In the genomic region with DNA sequence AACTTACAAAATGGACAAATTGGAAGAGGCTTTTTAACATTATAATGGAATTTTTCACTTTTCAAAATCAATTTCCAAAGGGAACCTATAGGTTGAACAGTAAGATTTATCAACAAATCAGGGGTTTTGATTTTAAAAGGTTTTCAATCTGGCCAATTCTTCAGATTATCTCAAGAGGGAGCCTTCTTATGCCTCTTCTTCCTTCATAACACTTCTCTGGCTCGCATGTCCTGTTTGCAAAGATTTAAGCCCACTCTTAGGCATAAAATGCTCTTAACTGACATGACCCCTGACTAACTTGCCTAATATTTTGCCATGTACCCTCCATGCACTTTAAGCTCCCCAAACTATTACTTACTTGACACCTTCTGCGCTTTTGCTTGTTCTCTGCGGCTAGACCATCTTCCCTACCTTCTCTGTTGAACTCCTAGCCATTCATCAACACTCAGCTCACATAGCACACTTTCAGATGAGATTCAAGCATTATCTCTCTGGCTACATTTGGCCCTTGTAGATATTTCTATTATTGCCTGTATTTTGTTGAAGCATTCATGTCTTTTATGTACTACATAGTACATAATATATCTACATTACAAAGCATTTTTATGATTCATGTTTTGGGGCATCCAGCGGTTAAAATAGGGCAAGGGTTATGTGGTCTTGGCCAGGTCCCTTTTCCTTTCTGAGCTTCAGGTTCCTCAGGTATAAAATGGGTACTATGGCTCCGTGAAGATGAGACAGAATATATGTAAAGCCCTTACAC, we compare ENCODE assay signal across 8 cellular contexts. TPM values are rescaled to one million over a fixed set of nuclear protein-coding genes. Genes with fewer than 3 reads are reported as not detected.
A peak's percentile ranks its signal among the peaks of the same experiment; 100 is the strongest.
DNase-seq lines count a peak whose midpoint lies in the region; ATAC-seq and TF ChIP-seq lines count a peak whose summit lies in the region.

No MANE protein-coding gene starts in this region.

- H3K9ac ChIP-seq in iPS-18a (ENCODE audit: low read length), result peak overlapping the region; percentile 100

- no peaks in the 10 kb centered on the region for H3K9me3 Mint-ChIP-seq in activated naive CD4-positive, alpha-beta T cell treated with anti-CD3 and anti-CD28 coated beads, Interleukin-2, amount 50 U/mL, for 72 hours
- no peaks in the 10 kb centered on the region for H3K9me3 Mint-ChIP-seq in stimulated activated memory B cell treated with anti-CD40 and anti-IgM and Interleukin-4, amounts not matched to agents 10 μg/mL and 1 μg/mL and 100 μg/mL, for 72 hours

- TF ChIP-seq CTCF in AG09309 (IDR thresholded peaks at IDR 0.05; ENCODE audit: control insufficient read depth, insufficient read depth, low read depth, low read length, missing control alignments) (peak; percentile 27), HFF-Myc (IDR thresholded peaks at IDR 0.05; ENCODE audit: low read depth, low read length, missing control alignments) (peak; percentile 5)

- DNase-seq in AG09309 (ENCODE audit: low read depth) (no peak), HFF-Myc (ENCODE audit: extremely low read depth, low read depth) (no peak), NCI-H2107 (lab: John Stamatoyannopoulos, UW) (no peak), posterior vena cava (ENCODE audit: low spot score) (no peak)
- no peak for DNase-seq in activated naive CD4-positive, alpha-beta T cell treated with anti-CD3 and anti-CD28 coated beads, Interleukin-2, amount 50 U/mL, for 72 hours (ENCODE audit: low spot score in 2 of 2)

- H3K36me3 ChIP-seq in iPS-18a (ENCODE audit: control insufficient read depth, low read depth, low read length), result no peaks in the 10 kb centered on the region

- no peaks in the 10 kb centered on the region for H3K27me3 Mint-ChIP-seq in stimulated activated memory B cell treated with anti-CD40 and anti-IgM and Interleukin-4, amounts not matched to agents 10 μg/mL and 1 μg/mL and 100 μg/mL, for 72 hours

- H3K4me1 Mint-ChIP-seq in stimulated activated memory B cell treated with anti-CD40 and anti-IgM and Interleukin-4, amounts not matched to agents 10 μg/mL and 1 μg/mL and 100 μg/mL, for 72 hours, result peaks cover 39% of the 10 kb centered on the region

- peaks cover 7% of the 10 kb centered on the region for H3K4me1 ChIP-seq in iPS-18a (ENCODE audit: control insufficient read depth, low read depth, low read length)

- peak overlapping the region; percentile 97 for H3K27ac ChIP-seq in iPS-18a (ENCODE audit: low read length)

- intact Hi-C loops in posterior vena cava (cut with DNase I), result no loop called here

- no peaks in the 10 kb centered on the region for H3K27me3 ChIP-seq in iPS-18a (ENCODE audit: control insufficient read depth, insufficient read depth, low read length)

- H3K9me3 ChIP-seq in iPS-18a (ENCODE audit: control insufficient read depth, low read depth, low read length), result no peaks in the 10 kb centered on the region

- peaks cover 13 to 24% of the 10 kb centered on the region in 2 donors for H3K36me3 Mint-ChIP-seq in activated naive CD4-positive, alpha-beta T cell treated with anti-CD3 and anti-CD28 coated beads, Interleukin-2, amount 50 U/mL, for 72 hours
- no peaks in the 10 kb centered on the region for H3K36me3 Mint-ChIP-seq in stimulated activated memory B cell treated with anti-CD40 and anti-IgM and Interleukin-4, amounts not matched to agents 10 μg/mL and 1 μg/mL and 100 μg/mL, for 72 hours

- H3K4me3 ChIP-seq in AG09309 (ENCODE audit: control insufficient read depth, low read depth, low read length) (peak overlapping the region; percentile 90), HFF-Myc (replicated peaks; ENCODE audit: low read depth, low read length) (peak overlapping the region; percentile 53), iPS-18a (ENCODE audit: low read length) (peak overlapping the region; percentile 97)

- ATAC-seq in activated naive CD4-positive, alpha-beta T cell treated with anti-CD3 and anti-CD28 coated beads, Interleukin-2, amount 50 U/mL, for 72 hours, result no peak
- no peak for ATAC-seq in stimulated activated memory B cell treated with anti-CD40 and anti-IgM and Interleukin-4, amounts not matched to agents 10 μg/mL and 1 μg/mL and 100 μg/mL, for 72 hours
- no peak for ATAC-seq in HG02870 (IDR thresholded peaks at IDR 0.05; ENCODE audit: unreplicated experiment)

- peak overlapping the region; percentile 90 for H3K4me3 Mint-ChIP-seq in stimulated activated memory B cell treated with anti-CD40 and anti-IgM and Interleukin-4, amounts not matched to agents 10 μg/mL and 1 μg/mL and 100 μg/mL, for 72 hours

- H3K27ac Mint-ChIP-seq in activated naive CD4-positive, alpha-beta T cell treated with anti-CD3 and anti-CD28 coated beads, Interleukin-2, amount 50 U/mL, for 72 hours, result peak overlapping the region; percentile 99 to 100
- peak overlapping the region; percentile 99 for H3K27ac Mint-ChIP-seq in stimulated activated memory B cell treated with anti-CD40 and anti-IgM and Interleukin-4, amounts not matched to agents 10 μg/mL and 1 μg/mL and 100 μg/mL, for 72 hours

RNA-seq across cellular contexts. Expression of a gene that starts 1.0 kb away (rescaled TPM):
- total RNA-seq in activated naive CD4-positive, alpha-beta T cell treated with anti-CD3 and anti-CD28 coated beads, Interleukin-2, amount 50 U/mL, for 72 hours, result 100 to 1,000 TPM; 142 to 185 TPM
- 100 to 1,000 TPM; 145 to 149 TPM for total RNA-seq in posterior vena cava
